ENCODE assay signal across 1 cellular context in genomic region chr9:87711857-87712800, GRCh38.
A peak's percentile ranks its signal among the peaks of the same experiment; 100 is the strongest.
TF ChIP-seq lines count a peak whose summit lies in the region.

No MANE protein-coding gene starts in this region.

TF ChIP-seq in IMR-90, 13 proteins besides CTCF, POLR2A, EP300 and RAD21 (continued from another document):
- TF ChIP-seq ELK1 (IDR thresholded peaks at IDR 0.05; ENCODE audit: borderline replicate concordance, low read depth, low read length) (no peak), MAFK (IDR thresholded peaks at IDR 0.05; ENCODE audit: low read depth, low read length) (no peak), USF2 (IDR thresholded peaks at IDR 0.05; ENCODE audit: low read depth, low read length) (peak; percentile 70; the same call in 1 of the 2 replicates), MAZ (IDR thresholded peaks at IDR 0.05; ENCODE audit: borderline replicate concordance, low read depth, low read length) (no peak), RFX5 (IDR thresholded peaks at IDR 0.05; ENCODE audit: low read depth, low read length) (no peak), CEBPB (IDR thresholded peaks at IDR 0.05; ENCODE audit: low read depth, low read length) (no peak), FOS (IDR thresholded peaks at IDR 0.05; ENCODE audit: low read depth, low read length) (no peak)
